In genomic region chr10:121132278-121132672, GRCh38 we compare ENCODE assay signal across 19 cellular contexts.
DNase-seq lines count a peak whose midpoint lies in the region; ATAC-seq, FAIRE-seq and TF ChIP-seq lines count a peak whose summit lies in the region.
"Had no signal": no experiment of that assay in that cellular context is flagged by ENCODE, and none has a peak within 500 bp of the region (broad histone marks: within the 10 kb centered on the region; RNA-seq: fewer than 3 reads in every experiment).

No MANE protein-coding gene starts in this region.

- H3K27ac ChIP-seq in hepatocyte (peak overlapping the region; percentile 56), neural progenitor cell (no peak overlapping the region), temporal lobe (ENCODE audit: low read depth, low read length) (peak overlapping the region; percentile 98), small intestine (ENCODE audit: low read depth in 1 of 2, low read length in 1 of 2) (peak overlapping the region in 1 of 2 donors; percentile 17), lower lobe of right lung (no peak overlapping the region)
- H3K27ac ChIP-seq: 22Rv1, BLaER1 had no signal

- intact Hi-C loops in lower lobe of right lung (cut with DNase I): no loop called here

- H3K4me1 Mint-ChIP-seq in stimulated activated naive CD8-positive, alpha-beta T cell treated with anti-CD3 and anti-CD28 coated beads, Interleukin-15, amount 100 ng/mL, for 72 hours: no peaks in the 10 kb centered on the region
- peaks cover 21% of the 10 kb centered on the region for H3K4me1 Mint-ChIP-seq in neural progenitor cell
- H3K4me1 Mint-ChIP-seq: CD8-positive, alpha-beta memory T cell had no signal

- H3K4me1 ChIP-seq in hepatocyte (ENCODE audit: insufficient read depth): peaks cover 5% of the 10 kb centered on the region
- peaks cover 13% of the 10 kb centered on the region for H3K4me1 ChIP-seq in neural progenitor cell
- H3K4me1 ChIP-seq in small intestine (ENCODE audit: control insufficient read depth in 2 of 2, insufficient read depth in 1 of 2, low read depth in 1 of 2, low read length in 1 of 2): no peaks in the 10 kb centered on the region
- H3K4me1 ChIP-seq in lower lobe of right lung: no peaks in the 10 kb centered on the region
- H3K4me1 ChIP-seq: BLaER1 had no signal

- H3K9me3 ChIP-seq in hepatocyte (ENCODE audit: low read depth) (no peaks in the 10 kb centered on the region), neural progenitor cell (ENCODE audit: low read depth) (no peaks in the 10 kb centered on the region), small intestine (ENCODE audit: control insufficient read depth, low read depth) (no peaks in the 10 kb centered on the region), lower lobe of right lung (no peaks in the 10 kb centered on the region)
- H3K9me3 ChIP-seq: BLaER1, Caco-2 had no signal

- no peaks in the 10 kb centered on the region for H3K36me3 Mint-ChIP-seq in neural progenitor cell
- H3K36me3 Mint-ChIP-seq: CD8-positive, alpha-beta memory T cell had no signal

- no peaks in the 10 kb centered on the region for H3K9me2 ChIP-seq in hepatocyte (replicated peaks; ENCODE audit: insufficient read depth)

- no peak overlapping the region for H3K4me3 Mint-ChIP-seq in stimulated activated naive CD8-positive, alpha-beta T cell treated with anti-CD3 and anti-CD28 coated beads, Interleukin-15, amount 100 ng/mL, for 72 hours
- H3K4me3 Mint-ChIP-seq in neural progenitor cell: no peak overlapping the region
- H3K4me3 Mint-ChIP-seq: CD8-positive, alpha-beta memory T cell; HFFc6 had no signal

- H3K9me3 Mint-ChIP-seq in stimulated activated naive CD8-positive, alpha-beta T cell treated with anti-CD3 and anti-CD28 coated beads, Interleukin-15, amount 100 ng/mL, for 72 hours: peaks cover 6 to 12% of the 10 kb centered on the region in 2 donors
- peaks cover 3% of the 10 kb centered on the region for H3K9me3 Mint-ChIP-seq in neural progenitor cell

- no peaks in the 10 kb centered on the region for H3F3A ChIP-seq in neural progenitor cell (ENCODE audit: low read depth)

- H3K36me3 ChIP-seq in hepatocyte (replicated peaks; ENCODE audit: insufficient read depth, low read depth): no peaks in the 10 kb centered on the region
- no peaks in the 10 kb centered on the region for H3K36me3 ChIP-seq in neural progenitor cell
- no peaks in the 10 kb centered on the region for H3K36me3 ChIP-seq in small intestine (ENCODE audit: control insufficient read depth in 2 of 2, insufficient read depth in 2 of 2, low read length in 2 of 2)
- H3K36me3 ChIP-seq in lower lobe of right lung: no peaks in the 10 kb centered on the region
- H3K36me3 ChIP-seq: BLaER1 had no signal

- no peak for DNase-seq in stimulated activated naive CD8-positive, alpha-beta T cell treated with anti-CD3 and anti-CD28 coated beads, Interleukin-15, amount 100 ng/mL, for 72 hours
- no peak for DNase-seq in stimulated activated naive CD8-positive, alpha-beta T cell treated with anti-CD3 and anti-CD28 coated beads, Interleukin-15, Interleukin-2, amounts not matched to agents 100 U/mL and 50 U/mL, for 24 hours
- DNase-seq in hepatocyte (ENCODE audit: low spot score) (no peak), neural progenitor cell (ENCODE audit: low spot score) (no peak), small intestine (no peak), lower lobe of right lung (no peak)
- DNase-seq: Caco-2; CD8-positive, alpha-beta memory T cell; DMS53; GF-D8; HCEC 1CT; HFFc6 had no signal

- peaks cover 16% of the 10 kb centered on the region for H3K27me3 Mint-ChIP-seq in stimulated activated naive CD8-positive, alpha-beta T cell treated with anti-CD3 and anti-CD28 coated beads, Interleukin-15, amount 100 ng/mL, for 72 hours
- H3K27me3 Mint-ChIP-seq in neural progenitor cell (ENCODE audit: insufficient read depth, low read depth): peaks cover 13% of the 10 kb centered on the region

- H3K27me3 ChIP-seq in hepatocyte (no peaks in the 10 kb centered on the region), neural progenitor cell (no peaks in the 10 kb centered on the region), small intestine (ENCODE audit: control insufficient read depth in 2 of 2, insufficient read depth in 2 of 2, low read length in 2 of 2) (no peaks in the 10 kb centered on the region), lower lobe of right lung (ENCODE audit: low read depth) (no peaks in the 10 kb centered on the region)
- H3K27me3 ChIP-seq: BLaER1 had no signal

- H3K9ac ChIP-seq in neural progenitor cell: no peak overlapping the region
- H3K9ac ChIP-seq: BLaER1 had no signal

- no peak overlapping the region for H3K4me3 ChIP-seq in hepatocyte
- H3K4me3 ChIP-seq in neural progenitor cell: no peak overlapping the region
- H3K4me3 ChIP-seq in small intestine (ENCODE audit: low read depth in 1 of 2, low read length in 2 of 2): no peak overlapping the region
- no peak overlapping the region for H3K4me3 ChIP-seq in lower lobe of right lung
- H3K4me3 ChIP-seq: BLaER1 had no signal

- no peak overlapping the region for H3K27ac Mint-ChIP-seq in stimulated activated naive CD8-positive, alpha-beta T cell treated with anti-CD3 and anti-CD28 coated beads, Interleukin-15, amount 100 ng/mL, for 72 hours
- H3K27ac Mint-ChIP-seq in neural progenitor cell: peak overlapping the region; percentile 84
- H3K27ac Mint-ChIP-seq: CD8-positive, alpha-beta memory T cell; HFFc6 had no signal

- peak; percentile 18 for ATAC-seq in stimulated activated naive CD8-positive, alpha-beta T cell treated with anti-CD3 and anti-CD28 coated beads, Interleukin-15, amount 100 ng/mL, for 72 hours
- no peak for ATAC-seq in stimulated activated naive CD8-positive, alpha-beta T cell treated with anti-CD3 and anti-CD28 coated beads, Interleukin-15, Interleukin-2, amounts not matched to agents 100 U/mL and 50 U/mL, for 24 hours
- ATAC-seq in HG02763 (IDR thresholded peaks at IDR 0.05; ENCODE audit: unreplicated experiment) (no peak), lower lobe of right lung (no peak)
- ATAC-seq: HepG2 had no signal

- TF ChIP-seq CTCF in hepatocyte (IDR thresholded peaks at IDR 0.05; ENCODE audit: poor library complexity) (no peak), neural progenitor cell (IDR thresholded peaks at IDR 0.05) (no peak), lower lobe of right lung (IDR thresholded peaks at IDR 0.05) (no peak)

- no peaks in the 10 kb centered on the region for H3K79me2 ChIP-seq in hepatocyte
- no peaks in the 10 kb centered on the region for H3K79me2 ChIP-seq in neural progenitor cell (ENCODE audit: low read depth)

- H4K20me1 ChIP-seq in hepatocyte (ENCODE audit: insufficient read depth, poor library complexity, severe bottlenecking): no peaks in the 10 kb centered on the region
- no peaks in the 10 kb centered on the region for H4K20me1 ChIP-seq in neural progenitor cell (ENCODE audit: low read depth)
- H4K20me1 ChIP-seq: BLaER1 had no signal

- 100% methylated on average over 1 of the region's 1 CpG for WGBS in hepatocyte (ENCODE audit: low lambda C conversion rate, missing lambda C conversion rate)
- WGBS in small intestine, 3 donors: 80 to 92% (median 83%) methylated on average over 1 of the region's 1 CpG

- no peak for FAIRE-seq in small intestine (lab: Jason Lieb, UNC)
- FAIRE-seq: GM18507, HepG2, HTR-8/SVneo had no signal

- H3K4me2 ChIP-seq in hepatocyte (no peak overlapping the region), neural progenitor cell (no peak overlapping the region)
- H3K4me2 ChIP-seq: BLaER1 had no signal

- H2AFZ ChIP-seq in hepatocyte (no peak overlapping the region), neural progenitor cell (replicated peaks) (no peak overlapping the region)

Comparison
In these comparisons a context has a peak if more than half of its experiments do, and no peak if none do; other contexts are left out.
1. H3K27ac ChIP-seq: peak in hepatocyte (single experiment) and temporal lobe (single experiment); none in neural progenitor cell (single experiment) and lower lobe of right lung (single experiment).